In the genomic region with DNA sequence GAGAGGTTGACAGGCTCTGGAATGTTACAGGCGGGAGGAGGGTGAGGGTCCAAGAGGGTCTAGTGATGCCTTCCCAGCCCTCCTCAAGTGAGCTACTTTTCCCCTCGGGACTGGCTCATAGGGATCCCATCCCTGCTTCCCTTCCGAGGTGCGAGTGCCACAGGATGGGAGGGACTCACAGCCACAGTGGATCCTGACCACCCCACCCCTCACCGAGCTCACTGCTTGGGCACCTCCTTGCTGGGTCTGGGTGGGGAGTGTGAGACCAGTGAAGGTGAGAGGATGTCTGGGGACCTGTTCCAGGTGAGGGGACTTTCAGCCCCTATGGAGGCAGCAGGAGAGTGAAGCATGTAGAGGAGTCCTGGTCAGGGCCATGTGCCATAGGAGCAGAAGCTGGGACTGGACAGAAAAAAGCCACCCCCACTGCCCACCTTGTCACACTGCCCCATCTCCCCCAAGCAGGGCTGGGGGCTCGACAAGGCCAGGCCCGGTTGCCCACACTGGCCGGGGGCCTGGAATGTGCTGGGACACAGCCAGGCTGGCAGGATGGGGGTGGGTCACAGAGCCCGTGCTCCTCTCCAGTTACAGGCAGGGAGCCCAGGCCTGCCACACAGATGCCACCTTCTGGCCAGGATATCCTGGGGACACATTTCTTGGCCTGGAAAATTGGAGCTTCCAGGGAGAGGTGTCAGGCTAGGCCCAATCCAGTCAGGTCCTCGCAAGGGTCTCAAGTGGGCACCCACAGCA, we compare ENCODE assay signal across 8 cellular contexts. TPM values are rescaled to one million over a fixed set of nuclear protein-coding genes. Genes with fewer than 3 reads are reported as not detected.
DNase-seq lines count a peak whose midpoint lies in the region; ATAC-seq, FAIRE-seq and TF ChIP-seq lines count a peak whose summit lies in the region.

No MANE protein-coding gene starts in this region.

- peaks cover 17% of the 10 kb centered on the region for H3K4me1 Mint-ChIP-seq in activated CD8-positive, alpha-beta memory T cell treated with anti-CD3 and anti-CD28 coated beads, Interleukin-2, amount 10 ng/mL, durations not matched to agents 7 days and 5 days
- peaks cover 53% of the 10 kb centered on the region for H3K4me1 Mint-ChIP-seq in endodermal cell

- H3K4me3 ChIP-seq in endodermal cell (ENCODE audit: low read length) (no peak overlapping the region), mucosa of stomach (ENCODE audit: low read length) (no peak overlapping the region)

- H3K9me3 Mint-ChIP-seq in activated CD8-positive, alpha-beta memory T cell treated with anti-CD3 and anti-CD28 coated beads, Interleukin-2, amount 10 ng/mL, durations not matched to agents 7 days and 5 days (ENCODE audit: low read depth), result no peaks in the 10 kb centered on the region
- H3K9me3 Mint-ChIP-seq in endodermal cell, result no peaks in the 10 kb centered on the region

- H3K27ac ChIP-seq in RWPE1, result peak overlapping the region; percentile 99
- peak overlapping the region; percentile 62 for H3K27ac ChIP-seq in endodermal cell (ENCODE audit: low read depth, low read length)

- H3K36me3 ChIP-seq in endodermal cell (ENCODE audit: control insufficient read depth, insufficient read depth, low read length) (peaks cover 9% of the 10 kb centered on the region), mucosa of stomach (ENCODE audit: control insufficient read depth, insufficient read depth, low read length) (no peaks in the 10 kb centered on the region)

- CTCF ChIA-PET in activated CD8-positive, alpha-beta memory T cell treated with anti-CD3 and anti-CD28 coated beads, Interleukin-2, amount 10 ng/mL, durations not matched to agents 7 days and 5 days (lab: Charles Lee), result interaction anchor here (0.7 to 13.7 kb wide), 14 partner anchors 7 to 496 kb away, joined by 3 to 153 read pairs (median 4); a partner anchor contains a TSS
- CTCF ChIA-PET in RWPE1 (lab: Yijun Ruan, JAX), result interaction anchor here (0.6 to 1.7 kb wide), 10 partner anchors 9 to 527 kb away, joined by 3 to 8 read pairs (median 4); no protein-coding TSS in a partner anchor

- POLR2A ChIA-PET in RWPE1 (lab: Yijun Ruan, JAX; ENCODE audit: low non-redundant PET), result interaction anchor here (0.7 kb wide), 1 partner anchor 1262 kb away, joined by 3 read pairs; no protein-coding TSS in a partner anchor

- no peak for FAIRE-seq in urothelium cell line (lab: Jason Lieb, UNC)

- peaks cover 11% of the 10 kb centered on the region for H3K27me3 Mint-ChIP-seq in activated CD8-positive, alpha-beta memory T cell treated with anti-CD3 and anti-CD28 coated beads, Interleukin-2, amount 10 ng/mL, durations not matched to agents 7 days and 5 days
- H3K27me3 Mint-ChIP-seq in endodermal cell (ENCODE audit: insufficient read depth), result peaks cover 17% of the 10 kb centered on the region

- H3K27me3 ChIP-seq in endodermal cell (ENCODE audit: control insufficient read depth, insufficient read depth, low read length, poor library complexity, severe bottlenecking), result no peaks in the 10 kb centered on the region
- no peaks in the 10 kb centered on the region for H3K27me3 ChIP-seq in mucosa of stomach (ENCODE audit: control insufficient read depth, insufficient read depth, low read length)

- H3K9ac ChIP-seq in endodermal cell (ENCODE audit: extremely low read depth, low read length, poor library complexity, severe bottlenecking) (no peak overlapping the region), mucosa of stomach (ENCODE audit: low read length) (peak overlapping the region; percentile 70)

- no peaks in the 10 kb centered on the region for H3K36me3 Mint-ChIP-seq in activated CD8-positive, alpha-beta memory T cell treated with anti-CD3 and anti-CD28 coated beads, Interleukin-2, amount 10 ng/mL, durations not matched to agents 7 days and 5 days
- H3K36me3 Mint-ChIP-seq in endodermal cell (ENCODE audit: low read depth), result peaks cover 5% of the 10 kb centered on the region

- WGBS in endodermal cell (ENCODE audit: insufficient coverage in 1 of 2, insufficient read length in 1 of 2), 2 experiments, result 41 to 50% methylated on average over 1 to 10 of the region's 10 CpGs

- TF ChIP-seq CTCF in RWPE1 (conservative IDR thresholded peaks at IDR 0.05; ENCODE audit: low read depth), result peak; percentile 27; the same call in 1 of the 2 replicates
- TF ChIP-seq CTCF in endodermal cell (conservative IDR thresholded peaks at IDR 0.05), result peak; percentile 23

- no peak for ATAC-seq in activated CD8-positive, alpha-beta memory T cell treated with anti-CD3 and anti-CD28 coated beads, Interleukin-2, amount 10 ng/mL, durations not matched to agents 7 days and 5 days
- no peak for ATAC-seq in GM18519 (IDR thresholded peaks at IDR 0.05; ENCODE audit: low FRiP score, unreplicated experiment)

- H3K4me1 ChIP-seq in endodermal cell (ENCODE audit: control insufficient read depth, insufficient read depth, low read length) (peaks cover 39% of the 10 kb centered on the region), mucosa of stomach (ENCODE audit: control insufficient read depth, insufficient read depth, low read length) (peaks cover 86% of the 10 kb centered on the region)

- H3K9me3 ChIP-seq in endodermal cell (ENCODE audit: control insufficient read depth, low read length) (no peaks in the 10 kb centered on the region), mucosa of stomach (ENCODE audit: control insufficient read depth, low read length) (no peaks in the 10 kb centered on the region)

- DNase-seq in activated CD8-positive, alpha-beta memory T cell treated with anti-CD3 and anti-CD28 coated beads, Interleukin-2, amount 10 ng/mL, durations not matched to agents 7 days and 5 days, result peak; percentile 40
- no peak for DNase-seq in activated CD8-positive, alpha-beta memory T cell treated with anti-CD3 and anti-CD28 coated beads, Interleukin-2, amount 50 U/mL, for 4 hours
- DNase-seq in RWPE1 (ENCODE audit: low spot score) (no peak), endodermal cell (peak; percentile 93), urothelium cell line (ENCODE audit: low spot score) (peak; percentile 59)
- DNase-seq in stimulated activated CD4-positive, alpha-beta T cell treated with anti-CD3 and anti-CD28 coated beads, Interleukin-1b, Interleukin-23, amount 100 ng/mL, for 48 hours, result no peak

- no peak overlapping the region for H3K4me3 Mint-ChIP-seq in activated CD8-positive, alpha-beta memory T cell treated with anti-CD3 and anti-CD28 coated beads, Interleukin-2, amount 10 ng/mL, durations not matched to agents 7 days and 5 days
- peak overlapping the region; percentile 44 for H3K4me3 Mint-ChIP-seq in endodermal cell

- H3K27ac Mint-ChIP-seq in activated CD8-positive, alpha-beta memory T cell treated with anti-CD3 and anti-CD28 coated beads, Interleukin-2, amount 10 ng/mL, durations not matched to agents 7 days and 5 days, result no peak overlapping the region
- peak overlapping the region; percentile 89 for H3K27ac Mint-ChIP-seq in endodermal cell

RNA-seq across cellular contexts. Expression of a gene that starts 1.7 kb away (rescaled TPM):
- under 1 TPM; 0.58 to 0.89 TPM for total RNA-seq in activated CD8-positive, alpha-beta memory T cell treated with anti-CD3 and anti-CD28 coated beads, Interleukin-2, amount 10 ng/mL, durations not matched to agents 7 days and 5 days
- 10 to 100 TPM; 10.2 to 12.6 TPM for total RNA-seq in endodermal cell
- polyA plus RNA-seq in endodermal cell (2013, experiment 1 of 2), result 9.5 TPM
- polyA plus RNA-seq in endodermal cell (2013, experiment 2 of 2), result 9.6 TPM

RNA-seq across cellular contexts. Expression of a gene that starts 31.0 kb away (rescaled TPM):
- total RNA-seq in activated CD8-positive, alpha-beta memory T cell treated with anti-CD3 and anti-CD28 coated beads, Interleukin-2, amount 10 ng/mL, durations not matched to agents 7 days and 5 days, result 10 to 100 TPM; 27.8 to 29.7 TPM
- total RNA-seq in endodermal cell, result 10 to 100 TPM; 13.0 to 18.4 TPM
- polyA plus RNA-seq in endodermal cell (2013, experiment 1 of 2), result 6.8 TPM
- 7.2 TPM for polyA plus RNA-seq in endodermal cell (2013, experiment 2 of 2)

RNA-seq across cellular contexts. Expression of a gene that starts 42.0 kb away (rescaled TPM):
- total RNA-seq in activated CD8-positive, alpha-beta memory T cell treated with anti-CD3 and anti-CD28 coated beads, Interleukin-2, amount 10 ng/mL, durations not matched to agents 7 days and 5 days, result 100 to 1,000 TPM; 264 to 382 TPM
- 100 to 1,000 TPM; 596 to 655 TPM for total RNA-seq in endodermal cell
- 388 TPM for polyA plus RNA-seq in endodermal cell (2013, experiment 1 of 2)
- 341 TPM for polyA plus RNA-seq in endodermal cell (2013, experiment 2 of 2)

RNA-seq across cellular contexts. Expression of a gene that starts 49.3 kb away (rescaled TPM):
- total RNA-seq in activated CD8-positive, alpha-beta memory T cell treated with anti-CD3 and anti-CD28 coated beads, Interleukin-2, amount 10 ng/mL, durations not matched to agents 7 days and 5 days, result 1 to 10 TPM; 1.8 to 3.9 TPM
- 10 to 100 TPM; 21.7 to 48.4 TPM for total RNA-seq in endodermal cell
- 13.5 TPM for polyA plus RNA-seq in endodermal cell (2013, experiment 1 of 2)
- polyA plus RNA-seq in endodermal cell (2013, experiment 2 of 2), result 23.1 TPM

RNA-seq across cellular contexts. Expression of a gene that starts 55.1 kb away (rescaled TPM):
- 1 to 10 TPM; 1.1 to 5.9 TPM for total RNA-seq in activated CD8-positive, alpha-beta memory T cell treated with anti-CD3 and anti-CD28 coated beads, Interleukin-2, amount 10 ng/mL, durations not matched to agents 7 days and 5 days
- total RNA-seq in endodermal cell, result under 1 TPM; 0.46 to 0.71 TPM
- 0.28 TPM for polyA plus RNA-seq in endodermal cell (2013, experiment 1 of 2)
- 0.21 TPM for polyA plus RNA-seq in endodermal cell (2013, experiment 2 of 2)

Comparison
In these comparisons a context has a peak if more than half of its experiments do, and no peak if none do; other contexts are left out.
1. DNase-seq: peak in activated CD8-positive, alpha-beta memory T cell treated with anti-CD3 and anti-CD28 coated beads, Interleukin-2, amount 10 ng/mL, durations not matched to agents 7 days and 5 days (single experiment), endodermal cell (single experiment) and urothelium cell line (single experiment); none in activated CD8-positive, alpha-beta memory T cell treated with anti-CD3 and anti-CD28 coated beads, Interleukin-2, amount 50 U/mL, for 4 hours (single experiment), RWPE1 (single experiment) and stimulated activated CD4-positive, alpha-beta T cell treated with anti-CD3 and anti-CD28 coated beads, Interleukin-1b, Interleukin-23, amount 100 ng/mL, for 48 hours (single experiment).
2. RNA of a gene that starts 1.7 kb away (total RNA-seq): 10.2 to 12.6 TPM in endodermal cell; 0.58 to 0.89 TPM in activated CD8-positive, alpha-beta memory T cell treated with anti-CD3 and anti-CD28 coated beads, Interleukin-2, amount 10 ng/mL, durations not matched to agents 7 days and 5 days; every median in the first group is over 4 times any median in the second.